ENCODE assay signal across 12 cellular contexts in genomic region chr10:48465860-48466521, GRCh38.
DNase-seq lines count a peak whose midpoint lies in the region; ATAC-seq, FAIRE-seq and TF ChIP-seq lines count a peak whose summit lies in the region.
"Had no signal": no experiment of that assay in that cellular context is flagged by ENCODE, and none has a peak within 500 bp of the region (broad histone marks: within the 10 kb centered on the region; RNA-seq: fewer than 3 reads in every experiment).

No MANE protein-coding gene starts in this region.

- H3K27me3 Mint-ChIP-seq in nephron progenitor cell (ENCODE audit: low read depth, poor library complexity): peaks cover 7% of the 10 kb centered on the region

- H3K4me3 ChIP-seq in bronchial epithelial cell (ENCODE audit: low read depth, low read length): peak overlapping the region; percentile 54
- H3K4me3 ChIP-seq in iPS-18c (ENCODE audit: insufficient read depth, low read depth, low read length): peak overlapping the region; percentile 43
- H3K4me3 ChIP-seq in skin epidermis: peak overlapping the region in 4 of 7 experiments; percentile 6 to 27 (median 8)

- H3K27ac Mint-ChIP-seq in nephron progenitor cell: no peak overlapping the region

- H3K4me1 Mint-ChIP-seq in nephron progenitor cell: peaks cover 65% of the 10 kb centered on the region

- H3K9me3 ChIP-seq in iPS-18c (ENCODE audit: control insufficient read depth, insufficient read depth, low read length): no peaks in the 10 kb centered on the region

- H3K27ac ChIP-seq in skin epidermis: no peak overlapping the region

- H3K36me3 Mint-ChIP-seq in nephron progenitor cell (ENCODE audit: low read depth): no peaks in the 10 kb centered on the region

- no peaks in the 10 kb centered on the region for H3K9me3 Mint-ChIP-seq in nephron progenitor cell

- no peak for TF ChIP-seq CTCF in bronchial epithelial cell (IDR thresholded peaks at IDR 0.05; ENCODE audit: insufficient read depth, low read length, severe bottlenecking)
- no peak for TF ChIP-seq CTCF in nephron progenitor cell (IDR thresholded peaks at IDR 0.05)

- H3K27me3 ChIP-seq in bronchial epithelial cell (ENCODE audit: control insufficient read depth, insufficient read depth, low read length): no peaks in the 10 kb centered on the region

- no peak for ATAC-seq in GM21619 (IDR thresholded peaks at IDR 0.05; ENCODE audit: unreplicated experiment)

- DNase-seq in activated CD4-positive, CD25-positive, alpha-beta regulatory T cell treated with anti-CD3 and anti-CD28 coated beads, Interleukin-2, amount 50 U/mL, for 72 hours: peak; percentile 20
- no peak for DNase-seq in activated CD4-positive, CD25-positive, alpha-beta regulatory T cell (lab: John Stamatoyannopoulos, UW)
- DNase-seq in bronchial epithelial cell (ENCODE audit: low read depth) (peak; percentile 7), nephron progenitor cell (no peak), dermis blood vessel endothelial cell (no peak)
- DNase-seq: DMS153, NCI-H510A treated with DMSO at 0.1 percent for 48 hours, SHP77 treated with DMSO at 0.1 percent for 48 hours had no signal

- no peaks in the 10 kb centered on the region for H3K36me3 ChIP-seq in bronchial epithelial cell (ENCODE audit: control insufficient read depth, insufficient read depth, low read length)

- no peak for FAIRE-seq in bronchial epithelial cell (lab: Jason Lieb, UNC)
- FAIRE-seq: GM12892 had no signal

- no peak overlapping the region for H3K4me3 Mint-ChIP-seq in nephron progenitor cell

Comparison
In these comparisons a context has a peak if more than half of its experiments do, and no peak if none do; other contexts are left out.
1. DNase-seq: peak in activated CD4-positive, CD25-positive, alpha-beta regulatory T cell treated with anti-CD3 and anti-CD28 coated beads, Interleukin-2, amount 50 U/mL, for 72 hours (single experiment) and bronchial epithelial cell (single experiment); none in activated CD4-positive, CD25-positive, alpha-beta regulatory T cell (0 of 4), nephron progenitor cell (single experiment) and dermis blood vessel endothelial cell (single experiment).
2. Peak in every context shown above with its lines, with median percentiles within 50 percentile points of each other: H3K4me3 ChIP-seq.